27 cellular contexts compared by ENCODE assay signal in the genomic region with DNA sequence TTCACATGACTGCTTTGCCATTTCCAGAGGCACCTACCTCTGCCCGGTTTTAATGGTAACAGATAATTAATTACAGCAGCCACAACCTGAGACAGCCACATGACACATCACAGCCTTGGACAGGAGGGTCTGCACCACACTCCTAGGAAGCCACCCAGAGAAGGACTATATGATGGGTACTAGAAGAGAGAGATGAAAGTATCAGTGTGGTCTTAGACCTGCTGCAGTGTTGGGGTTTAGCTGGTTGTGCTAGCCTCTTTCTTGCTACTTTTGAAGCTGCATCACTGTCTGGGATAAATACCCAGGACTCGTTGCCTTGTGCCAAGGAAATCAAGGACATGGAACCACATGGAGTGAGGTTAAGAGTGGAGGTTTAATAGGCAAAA.
"Had no signal": no experiment of that assay in that cellular context is flagged by ENCODE, and none has a peak within 500 bp of the region (broad histone marks: within the 10 kb centered on the region; RNA-seq: fewer than 3 reads in every experiment).

No MANE protein-coding gene starts in this region.

- H3K4me3 ChIP-seq: colonic mucosa, coronary artery, dorsolateral prefrontal cortex, esophagus squamous epithelium, gastroesophageal sphincter had no signal

- H3K27ac Mint-ChIP-seq: dendritic cell treated with granulocyte-macrophage colony-stimulating factor and Interleukin-4, amounts not matched to agents 40 ng/mL and 50 ng/mL, for 4 days; effector memory CD8-positive, alpha-beta T cell; endodermal cell had no signal

- H3K27me3 ChIP-seq: colonic mucosa, esophagus squamous epithelium, foreskin keratinocyte, gastrocnemius medialis, gastroesophageal sphincter, heart left ventricle, heart right ventricle had no signal

- H3K27ac ChIP-seq: colonic mucosa, coronary artery, dorsolateral prefrontal cortex, epithelial cell of prostate, esophagus squamous epithelium, foreskin keratinocyte, gastroesophageal sphincter had no signal

- H3K9me3 ChIP-seq: colonic mucosa, esophagus squamous epithelium, gastrocnemius medialis, gastroesophageal sphincter, heart left ventricle, heart right ventricle had no signal

- DNase-seq: colonic mucosa; cortex of kidney; dermis blood vessel endothelial cell; dorsolateral prefrontal cortex; effector CD4-positive, alpha-beta T cell; effector CD8-positive, alpha-beta T cell; effector memory CD4-positive, alpha-beta T cell; effector memory CD8-positive, alpha-beta T cell; endodermal cell; erythroblast; esophagus squamous epithelium; foreskin fibroblast; foreskin keratinocyte; foreskin melanocyte; gastrocnemius medialis; glutamatergic neuron; head of caudate nucleus; heart right ventricle had no signal

- H3K4me1 ChIP-seq: colonic mucosa, esophagus squamous epithelium, foreskin keratinocyte, gastroesophageal sphincter had no signal

- H3K4me3 Mint-ChIP-seq: dendritic cell treated with granulocyte-macrophage colony-stimulating factor and Interleukin-4, amounts not matched to agents 40 ng/mL and 50 ng/mL, for 4 days; effector memory CD8-positive, alpha-beta T cell; endodermal cell had no signal

- FAIRE-seq: colon, endometrium, endothelial cell of umbilical vein, frontal cortex had no signal

- H3K4me1 Mint-ChIP-seq: endodermal cell had no signal

- H3K27me3 Mint-ChIP-seq: dendritic cell treated with granulocyte-macrophage colony-stimulating factor and Interleukin-4, amounts not matched to agents 40 ng/mL and 50 ng/mL, for 4 days had no signal

- H3K36me3 ChIP-seq: colonic mucosa, esophagus squamous epithelium, gastrocnemius medialis, gastroesophageal sphincter, heart left ventricle, heart right ventricle had no signal
